In genomic region chr7:44240983-44241510, GRCh38 we compare ENCODE assay signal across 1 cellular context.
TF ChIP-seq lines count a peak whose summit lies in the region.

No MANE protein-coding gene starts in this region.

TF ChIP-seq in HepG2, 621 proteins besides CTCF, POLR2A, EP300 and RAD21 (continued from another document and continues in another):
- TF ChIP-seq ZNF512 (CRISPR knock-in tag; IDR thresholded peaks at IDR 0.05) (no peak), YY1 (IDR thresholded peaks at IDR 0.05; ENCODE audit: insufficient read depth, insufficient replicate concordance, low read depth, low read length) (peak; percentile 27), ZNF597 (CRISPR knock-in tag; IDR thresholded peaks at IDR 0.05) (no peak), ZNF335 (CRISPR knock-in tag; IDR thresholded peaks at IDR 0.05) (no peak), ZNF773 (CRISPR knock-in tag; IDR thresholded peaks at IDR 0.05; ENCODE audit: borderline replicate concordance) (no peak), U2AF2 (IDR thresholded peaks at IDR 0.05; ENCODE audit: low read depth, low read length) (no peak), MIXL1 (CRISPR knock-in tag; IDR thresholded peaks at IDR 0.05) (no peak), KAT2B (IDR thresholded peaks at IDR 0.05; ENCODE audit: borderline replicate concordance, low read depth, low read length) (no peak), ZKSCAN1 (IDR thresholded peaks at IDR 0.05; ENCODE audit: low read length) (no peak), ZBTB7B (CRISPR knock-in tag; IDR thresholded peaks at IDR 0.05) (0 out of 2 replicates have a peak, but pooled peaks have one; percentile 54), ELF1 (CRISPR knock-in tag; IDR thresholded peaks at IDR 0.05) (peak; percentile 86), ZNF629 (CRISPR knock-in tag; conservative IDR thresholded peaks at IDR 0.05) (no peak), DPF2 (CRISPR knock-in tag; IDR thresholded peaks at IDR 0.05; ENCODE audit: borderline replicate concordance, low read depth) (no peak), ZNF7 (CRISPR knock-in tag; IDR thresholded peaks at IDR 0.05) (no peak), NAIF1 (CRISPR knock-in tag; IDR thresholded peaks at IDR 0.05; ENCODE audit: borderline replicate concordance) (no peak), RORA (CRISPR knock-in tag; IDR thresholded peaks at IDR 0.05) (no peak), SNAI1 (CRISPR knock-in tag; IDR thresholded peaks at IDR 0.05; ENCODE audit: borderline replicate concordance) (no peak), IKZF4 (CRISPR knock-in tag; IDR thresholded peaks at IDR 0.05; ENCODE audit: borderline replicate concordance, low read depth, not compliant biosample characterization) (no peak), GFI1 (CRISPR knock-in tag; IDR thresholded peaks at IDR 0.05; ENCODE audit: borderline replicate concordance) (no peak), GABPB1 (CRISPR knock-in tag; IDR thresholded peaks at IDR 0.05) (peak; percentile 54), ATRX (CRISPR knock-in tag; IDR thresholded peaks at IDR 0.05; ENCODE audit: borderline replicate concordance) (no peak), SYNCRIP (IDR thresholded peaks at IDR 0.05; ENCODE audit: insufficient read depth, low read depth, low read length) (no peak), ZBTB39 (CRISPR knock-in tag; IDR thresholded peaks at IDR 0.05) (no peak), TBL1XR1 (IDR thresholded peaks at IDR 0.05; ENCODE audit: borderline replicate concordance, low read length, partially characterized antibody) (no peak), ZNF589 (CRISPR knock-in tag; conservative IDR thresholded peaks at IDR 0.05) (no peak), ZNF253 (CRISPR knock-in tag; IDR thresholded peaks at IDR 0.05; ENCODE audit: borderline replicate concordance) (no peak), CBX5 (CRISPR knock-in tag; IDR thresholded peaks at IDR 0.05; ENCODE audit: borderline replicate concordance) (no peak), MIER2 (CRISPR knock-in tag; IDR thresholded peaks at IDR 0.05) (no peak), STAG1 (CRISPR knock-in tag; IDR thresholded peaks at IDR 0.05) (peak; percentile 84), AGO2 (optimal IDR thresholded peaks at IDR 0.05; ENCODE audit: low read depth, low read length) (no peak), DNMT1 (CRISPR knock-in tag; IDR thresholded peaks at IDR 0.05) (no peak), IKZF5 (CRISPR knock-in tag; IDR thresholded peaks at IDR 0.05) (peak; percentile 41; the same call in 1 of the 2 replicates), MEIS1 (CRISPR knock-in tag; IDR thresholded peaks at IDR 0.05; ENCODE audit: borderline replicate concordance) (no peak), GABPA (IDR thresholded peaks at IDR 0.05; ENCODE audit: low read depth, low read length) (no peak), GABPA (CRISPR knock-in tag; IDR thresholded peaks at IDR 0.05; ENCODE audit: low read depth) (peak; percentile 56; the same call in 1 of the 2 replicates), ZBTB10 (CRISPR knock-in tag; IDR thresholded peaks at IDR 0.05; ENCODE audit: borderline replicate concordance) (no peak), KLF16 (CRISPR knock-in tag; IDR thresholded peaks at IDR 0.05) (0 out of 4 replicates have a peak, but pooled peaks of 1 of the 2 experiments have one; percentile 46), ZBTB25 (CRISPR knock-in tag; IDR thresholded peaks at IDR 0.05) (0 out of 2 replicates have a peak, but pooled peaks have one; percentile 24), E2F2 (CRISPR knock-in tag; IDR thresholded peaks at IDR 0.05; ENCODE audit: borderline replicate concordance) (no peak), ATF7 (IDR thresholded peaks at IDR 0.05) (no peak), ATF7 (CRISPR knock-in tag; IDR thresholded peaks at IDR 0.05) (no peak), ZNF800 (CRISPR knock-in tag; IDR thresholded peaks at IDR 0.05) (no peak), ZNF747 (CRISPR knock-in tag; IDR thresholded peaks at IDR 0.05; ENCODE audit: borderline replicate concordance) (no peak), ZNF788 (CRISPR knock-in tag; IDR thresholded peaks at IDR 0.05; ENCODE audit: borderline replicate concordance) (no peak), ZNF784 (CRISPR knock-in tag; IDR thresholded peaks at IDR 0.05; ENCODE audit: borderline replicate concordance) (no peak), HNRNPH1 (optimal IDR thresholded peaks at IDR 0.05; ENCODE audit: low read depth, low read length) (no peak), ZNF24 (IDR thresholded peaks at IDR 0.05) (no peak), EEA1 (CRISPR knock-in tag; IDR thresholded peaks at IDR 0.05; ENCODE audit: borderline replicate concordance) (no peak), ZBTB2 (CRISPR knock-in tag; IDR thresholded peaks at IDR 0.05; ENCODE audit: low read depth) (no peak), ZNF816 (CRISPR knock-in tag; IDR thresholded peaks at IDR 0.05; ENCODE audit: borderline replicate concordance) (no peak), ZSCAN12 (CRISPR knock-in tag; IDR thresholded peaks at IDR 0.05) (no peak), SATB2 (CRISPR knock-in tag; IDR thresholded peaks at IDR 0.05) (no peak), KAT8 (CRISPR knock-in tag; IDR thresholded peaks at IDR 0.05) (0 out of 2 replicates have a peak, but pooled peaks have one; percentile 29), ZBTB1 (CRISPR knock-in tag; IDR thresholded peaks at IDR 0.05; ENCODE audit: borderline replicate concordance) (no peak), ZBTB3 (CRISPR knock-in tag; IDR thresholded peaks at IDR 0.05; ENCODE audit: borderline replicate concordance, low read depth) (no peak), ZNF746 (CRISPR knock-in tag; IDR thresholded peaks at IDR 0.05) (no peak), HHEX (CRISPR knock-in tag; IDR thresholded peaks at IDR 0.05) (no peak), SIN3A (IDR thresholded peaks at IDR 0.05; ENCODE audit: borderline replicate concordance, low read depth, low read length) (no peak)
